16 cellular contexts compared by ENCODE assay signal in genomic region chr19:19324059-19324755, GRCh38. TPM values are rescaled to one million over a fixed set of nuclear protein-coding genes. Genes with fewer than 3 reads are reported as not detected.
DNase-seq lines count a peak whose midpoint lies in the region; ATAC-seq and TF ChIP-seq lines count a peak whose summit lies in the region.
"Had no signal": no experiment of that assay in that cellular context is flagged by ENCODE, and none has a peak within 500 bp of the region (broad histone marks: within the 10 kb centered on the region; RNA-seq: fewer than 3 reads in every experiment).

No MANE protein-coding gene starts in this region.

- H3K27ac ChIP-seq in heart left ventricle = peak overlapping the region in 6 of 12 donors; percentile 10 to 62 (median 39)
- H3K27ac ChIP-seq: ovary, VCaP had no signal

- peaks cover 0 to 60% (median 52%) of the 10 kb centered on the region in 9 donors for H3K36me3 ChIP-seq in heart left ventricle
- H3K36me3 ChIP-seq: ovary had no signal

- H3K9me3 ChIP-seq in heart left ventricle = no peaks in the 10 kb centered on the region
- H3K9me3 ChIP-seq: ovary, spleen had no signal

- H3K4me3 Mint-ChIP-seq in WTC11 (no peak overlapping the region), mesothelial cell of epicardium (no peak overlapping the region)
- no peak overlapping the region for H3K4me3 Mint-ChIP-seq in stimulated activated effector memory CD8-positive, alpha-beta T cell treated with anti-CD3 and anti-CD28 coated beads, Interleukin-12 subunit alpha, Interleukin-12 subunit beta, amount 100 ng/mL, for 72 hours

- H3K4me3 ChIP-seq in heart left ventricle = no peak overlapping the region
- H3K4me3 ChIP-seq: ovary, spleen had no signal

- H3K9me3 Mint-ChIP-seq in WTC11 (no peaks in the 10 kb centered on the region), mesothelial cell of epicardium (no peaks in the 10 kb centered on the region)
- no peaks in the 10 kb centered on the region for H3K9me3 Mint-ChIP-seq in stimulated activated effector memory CD8-positive, alpha-beta T cell treated with anti-CD3 and anti-CD28 coated beads, Interleukin-12 subunit alpha, Interleukin-12 subunit beta, amount 100 ng/mL, for 72 hours
- H3K9me3 Mint-ChIP-seq: stimulated activated naive CD8-positive, alpha-beta T cell treated with anti-CD3 and anti-CD28 coated beads, Interleukin-15, amount 100 ng/mL, for 72 hours had no signal

- ATAC-seq in heart left ventricle (peak in 3 of 4 donors; percentile 18 to 56 (median 45)), WTC11 (no peak)
- no peak for ATAC-seq in stimulated activated effector memory CD8-positive, alpha-beta T cell treated with anti-CD3 and anti-CD28 coated beads, Interleukin-12 subunit alpha, Interleukin-12 subunit beta, amount 100 ng/mL, for 72 hours
- ATAC-seq: stimulated activated naive CD8-positive, alpha-beta T cell treated with anti-CD3 and anti-CD28 coated beads, Interleukin-15, amount 100 ng/mL, for 72 hours had no signal

- 69 to 73% (median 71%) methylated on average over 7 of the region's 7 CpGs for WGBS in heart left ventricle, 4 donors

- TF ChIP-seq POLR2A in heart left ventricle (IDR thresholded peaks at IDR 0.05) = no peak

- no peaks in the 10 kb centered on the region for H3K27me3 ChIP-seq in heart left ventricle
- H3K27me3 ChIP-seq: ovary, spleen had no signal

- no peak for TF ChIP-seq CTCF in heart left ventricle (IDR thresholded peaks at IDR 0.05)
- no peak for TF ChIP-seq CTCF in WTC11 (IDR thresholded peaks at IDR 0.05)
- TF ChIP-seq CTCF in mesothelial cell of epicardium (IDR thresholded peaks at IDR 0.05; ENCODE audit: unreplicated experiment) = no peak

- intact Hi-C loops in heart left ventricle (cut with DNase I) (loop anchor here in 3 of 10 donors (5.0 to 10.0 kb wide), 2 partner anchors 119 to 132 kb away; partner anchors contain the start of genes BORCS8 (in 2 of the 3), RFXANK (in 2 of the 3) and NR2C2AP (in 1 of the 3)), cardiac septum (cut with DNase I) (no loop called here)

- H3K4me1 Mint-ChIP-seq in WTC11 = peaks cover 12% of the 10 kb centered on the region
- peaks cover 13% of the 10 kb centered on the region for H3K4me1 Mint-ChIP-seq in mesothelial cell of epicardium
- peaks cover 48% of the 10 kb centered on the region for H3K4me1 Mint-ChIP-seq in stimulated activated effector memory CD8-positive, alpha-beta T cell treated with anti-CD3 and anti-CD28 coated beads, Interleukin-12 subunit alpha, Interleukin-12 subunit beta, amount 100 ng/mL, for 72 hours

- POLR2A ChIA-PET in WTC11 (lab: Charles Lee) = interaction anchor here (1.2 kb wide), 1 partner anchor 131 kb away, joined by 4 read pairs; no protein-coding TSS in a partner anchor

- DNase-seq in heart left ventricle (no peak), cardiac septum (ENCODE audit: low spot score) (no peak), WTC11 (ENCODE audit: low spot score) (no peak), mesothelial cell of epicardium (ENCODE audit: low spot score in 2 of 2, unreplicated experiment in 2 of 2) (no peak), NCI-H1092 treated with DMSO at 0.1 percent for 48 hours (lab: John Stamatoyannopoulos, UW) (no peak), C1 segment of cervical spinal cord (lab: John Stamatoyannopoulos, UW) (no peak)
- DNase-seq in stimulated activated effector memory CD8-positive, alpha-beta T cell treated with anti-CD3 and anti-CD28 coated beads, Interleukin-12 subunit alpha, Interleukin-12 subunit beta, amount 100 ng/mL, for 72 hours (ENCODE audit: low spot score in 2 of 2) = no peak
- no peak for DNase-seq in stimulated activated CD4-positive, alpha-beta T cell treated with anti-CD3 and anti-CD28 coated beads, Interleukin-2, amount 100 ng/mL, for 24 hours
- DNase-seq: DMS 273 treated with DMSO at 0.1 percent for 48 hours; NCI-H2029 treated with DMSO at 0.1 percent for 48 hours; NCI-H748 treated with DMSO at 0.1 percent for 48 hours; ovary; spleen; stimulated activated naive CD8-positive, alpha-beta T cell treated with anti-CD3 and anti-CD28 coated beads, Interleukin-15, amount 100 ng/mL, for 72 hours had no signal

- H3K27ac Mint-ChIP-seq in WTC11 = peak overlapping the region; percentile 34; the same call in 1 of the 2 replicates
- peak overlapping the region; percentile 5 for H3K27ac Mint-ChIP-seq in mesothelial cell of epicardium
- H3K27ac Mint-ChIP-seq in stimulated activated effector memory CD8-positive, alpha-beta T cell treated with anti-CD3 and anti-CD28 coated beads, Interleukin-12 subunit alpha, Interleukin-12 subunit beta, amount 100 ng/mL, for 72 hours = peak overlapping the region; percentile 43

- H3K36me3 Mint-ChIP-seq in WTC11 (peaks cover 32% of the 10 kb centered on the region), mesothelial cell of epicardium (peaks cover 29% of the 10 kb centered on the region)
- H3K36me3 Mint-ChIP-seq in stimulated activated effector memory CD8-positive, alpha-beta T cell treated with anti-CD3 and anti-CD28 coated beads, Interleukin-12 subunit alpha, Interleukin-12 subunit beta, amount 100 ng/mL, for 72 hours = peaks cover 69% of the 10 kb centered on the region

- H3K4me1 ChIP-seq in heart left ventricle = peaks cover 4 to 50% (median 40%) of the 10 kb centered on the region in 12 donors

- H3K27me3 Mint-ChIP-seq in WTC11 (ENCODE audit: low read depth) (no peaks in the 10 kb centered on the region), mesothelial cell of epicardium (ENCODE audit: low read depth) (no peaks in the 10 kb centered on the region)
- H3K27me3 Mint-ChIP-seq: stimulated activated naive CD8-positive, alpha-beta T cell treated with anti-CD3 and anti-CD28 coated beads, Interleukin-15, amount 100 ng/mL, for 72 hours had no signal

- CTCF ChIA-PET in WTC11 (lab: Charles Lee) = interaction anchor here (1.3 to 1.8 kb wide), 2 partner anchors 9 to 18 kb away, joined by 4 to 7 read pairs; no protein-coding TSS in a partner anchor

TF ChIP-seq in WTC11, 78 proteins besides CTCF, POLR2A, EP300 and RAD21 (continues in another document):
- TF ChIP-seq ATF1 (CRISPR knock-in tag; IDR thresholded peaks at IDR 0.05) (no peak), PRRX2 (CRISPR knock-in tag; IDR thresholded peaks at IDR 0.05) (no peak), ESRRA (CRISPR knock-in tag; IDR thresholded peaks at IDR 0.05; ENCODE audit: borderline replicate concordance) (no peak), TP53 (CRISPR knock-in tag; IDR thresholded peaks at IDR 0.05) (no peak), FOXJ3 (CRISPR knock-in tag; IDR thresholded peaks at IDR 0.05; ENCODE audit: borderline replicate concordance) (no peak), CREB1 (CRISPR knock-in tag; IDR thresholded peaks at IDR 0.05) (no peak)
- TF ChIP-seq, protein P1, sequence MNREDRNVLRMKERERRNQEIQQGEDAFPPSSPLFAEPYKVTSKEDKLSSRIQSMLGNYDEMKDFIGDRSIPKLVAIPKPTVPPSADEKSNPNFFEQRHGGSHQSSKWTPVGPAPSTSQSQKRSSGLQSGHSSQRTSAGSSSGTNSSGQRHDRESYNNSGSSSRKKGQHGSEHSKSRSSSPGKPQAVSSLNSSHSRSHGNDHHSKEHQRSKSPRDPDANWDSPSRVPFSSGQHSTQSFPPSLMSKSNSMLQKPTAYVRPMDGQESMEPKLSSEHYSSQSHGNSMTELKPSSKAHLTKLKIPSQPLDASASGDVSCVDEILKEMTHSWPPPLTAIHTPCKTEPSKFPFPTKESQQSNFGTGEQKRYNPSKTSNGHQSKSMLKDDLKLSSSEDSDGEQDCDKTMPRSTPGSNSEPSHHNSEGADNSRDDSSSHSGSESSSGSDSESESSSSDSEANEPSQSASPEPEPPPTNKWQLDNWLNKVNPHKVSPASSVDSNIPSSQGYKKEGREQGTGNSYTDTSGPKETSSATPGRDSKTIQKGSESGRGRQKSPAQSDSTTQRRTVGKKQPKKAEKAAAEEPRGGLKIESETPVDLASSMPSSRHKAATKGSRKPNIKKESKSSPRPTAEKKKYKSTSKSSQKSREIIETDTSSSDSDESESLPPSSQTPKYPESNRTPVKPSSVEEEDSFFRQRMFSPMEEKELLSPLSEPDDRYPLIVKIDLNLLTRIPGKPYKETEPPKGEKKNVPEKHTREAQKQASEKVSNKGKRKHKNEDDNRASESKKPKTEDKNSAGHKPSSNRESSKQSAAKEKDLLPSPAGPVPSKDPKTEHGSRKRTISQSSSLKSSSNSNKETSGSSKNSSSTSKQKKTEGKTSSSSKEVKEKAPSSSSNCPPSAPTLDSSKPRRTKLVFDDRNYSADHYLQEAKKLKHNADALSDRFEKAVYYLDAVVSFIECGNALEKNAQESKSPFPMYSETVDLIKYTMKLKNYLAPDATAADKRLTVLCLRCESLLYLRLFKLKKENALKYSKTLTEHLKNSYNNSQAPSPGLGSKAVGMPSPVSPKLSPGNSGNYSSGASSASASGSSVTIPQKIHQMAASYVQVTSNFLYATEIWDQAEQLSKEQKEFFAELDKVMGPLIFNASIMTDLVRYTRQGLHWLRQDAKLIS (CRISPR knock-in tag; IDR thresholded peaks at IDR 0.05; ENCODE audit: borderline replicate concordance) = no peak
- TF ChIP-seq, protein P2, sequence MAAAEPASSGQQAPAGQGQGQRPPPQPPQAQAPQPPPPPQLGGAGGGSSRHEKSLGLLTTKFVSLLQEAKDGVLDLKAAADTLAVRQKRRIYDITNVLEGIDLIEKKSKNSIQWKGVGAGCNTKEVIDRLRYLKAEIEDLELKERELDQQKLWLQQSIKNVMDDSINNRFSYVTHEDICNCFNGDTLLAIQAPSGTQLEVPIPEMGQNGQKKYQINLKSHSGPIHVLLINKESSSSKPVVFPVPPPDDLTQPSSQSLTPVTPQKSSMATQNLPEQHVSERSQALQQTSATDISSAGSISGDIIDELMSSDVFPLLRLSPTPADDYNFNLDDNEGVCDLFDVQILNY (CRISPR knock-in tag; IDR thresholded peaks at IDR 0.05) = no peak

RNA-seq across cellular contexts. Expression of gene MAU2, which starts 3.6 kb away (rescaled TPM):
- 10 to 100 TPM; 26.5 to 46.4 (median 32.0) TPM for total RNA-seq in heart left ventricle
- polyA plus RNA-seq in heart left ventricle = 10 to 100 TPM; 15.7 to 28.5 TPM
- total RNA-seq in cardiac septum = 46.8 TPM
- 47.8 to 56.8 TPM (median 50.3 TPM) in 3 replicates for total RNA-seq in WTC11 (2021)
- total RNA-seq in mesothelial cell of epicardium = 93.0 to 107 TPM (median 94.7 TPM) in 3 replicates

RNA-seq across cellular contexts. Expression of gene SUGP1, which starts 3.9 kb away (rescaled TPM):
- total RNA-seq in heart left ventricle (10 to 100 TPM; 34.2 to 53.4 (median 41.9) TPM), cardiac septum (41.6 TPM), WTC11 (2021) (72.1 to 81.3 TPM (median 72.5 TPM) in 3 replicates), mesothelial cell of epicardium (70.2 to 77.2 TPM (median 74.9 TPM) in 3 replicates)
- polyA plus RNA-seq in heart left ventricle = 10 to 100 TPM; 28.7 to 41.0 TPM

RNA-seq across cellular contexts. Expression of gene TM6SF2, which starts 51.1 kb away (rescaled TPM):
- total RNA-seq in heart left ventricle (1 to 10 TPM in 2 of 9 donors, under 1 TPM in 6, not detected in 1; 0.38 to 1.4 (median 0.65) TPM), cardiac septum (0.89 TPM), WTC11 (2021) (4.5 to 7.6 TPM (median 6.0 TPM) in 3 replicates), mesothelial cell of epicardium (3.5 to 5.7 TPM (median 4.0 TPM) in 3 replicates)
- polyA plus RNA-seq in heart left ventricle = under 1 TPM; 0.04 to 0.19 TPM
- total RNA-seq: lung microvascular endothelial cell had no signal

Comparison
In these comparisons a context has a peak if more than half of its experiments do, and no peak if none do; other contexts are left out.
1. ATAC-seq: peak in heart left ventricle (3 of 4); none in WTC11 (single experiment) and stimulated activated effector memory CD8-positive, alpha-beta T cell treated with anti-CD3 and anti-CD28 coated beads, Interleukin-12 subunit alpha, Interleukin-12 subunit beta, amount 100 ng/mL, for 72 hours (single experiment).
2. Peak in every context shown above with its lines, with median percentiles within 50 percentile points of each other: H3K27ac Mint-ChIP-seq.